In genomic region chrY:13612916-13613315, GRCh38 we compare ENCODE assay signal across 8 cellular contexts.
"Had no signal": no experiment of that assay in that cellular context is flagged by ENCODE, and none has a peak within 500 bp of the region (broad histone marks: within the 10 kb centered on the region; RNA-seq: fewer than 3 reads in every experiment).

No MANE protein-coding gene starts in this region.

- ATAC-seq: HepG2, K562 had no signal

- FAIRE-seq: HepG2, HTR-8/SVneo, K562 had no signal

- H3K27ac ChIP-seq: HL-60, KMS-11 had no signal

- H3K4me3 ChIP-seq: K562 had no signal

- DNase-seq: IMR-90, KBM-7, KG1 had no signal
